ENCODE assay signal across 8 cellular contexts in the genomic region with DNA sequence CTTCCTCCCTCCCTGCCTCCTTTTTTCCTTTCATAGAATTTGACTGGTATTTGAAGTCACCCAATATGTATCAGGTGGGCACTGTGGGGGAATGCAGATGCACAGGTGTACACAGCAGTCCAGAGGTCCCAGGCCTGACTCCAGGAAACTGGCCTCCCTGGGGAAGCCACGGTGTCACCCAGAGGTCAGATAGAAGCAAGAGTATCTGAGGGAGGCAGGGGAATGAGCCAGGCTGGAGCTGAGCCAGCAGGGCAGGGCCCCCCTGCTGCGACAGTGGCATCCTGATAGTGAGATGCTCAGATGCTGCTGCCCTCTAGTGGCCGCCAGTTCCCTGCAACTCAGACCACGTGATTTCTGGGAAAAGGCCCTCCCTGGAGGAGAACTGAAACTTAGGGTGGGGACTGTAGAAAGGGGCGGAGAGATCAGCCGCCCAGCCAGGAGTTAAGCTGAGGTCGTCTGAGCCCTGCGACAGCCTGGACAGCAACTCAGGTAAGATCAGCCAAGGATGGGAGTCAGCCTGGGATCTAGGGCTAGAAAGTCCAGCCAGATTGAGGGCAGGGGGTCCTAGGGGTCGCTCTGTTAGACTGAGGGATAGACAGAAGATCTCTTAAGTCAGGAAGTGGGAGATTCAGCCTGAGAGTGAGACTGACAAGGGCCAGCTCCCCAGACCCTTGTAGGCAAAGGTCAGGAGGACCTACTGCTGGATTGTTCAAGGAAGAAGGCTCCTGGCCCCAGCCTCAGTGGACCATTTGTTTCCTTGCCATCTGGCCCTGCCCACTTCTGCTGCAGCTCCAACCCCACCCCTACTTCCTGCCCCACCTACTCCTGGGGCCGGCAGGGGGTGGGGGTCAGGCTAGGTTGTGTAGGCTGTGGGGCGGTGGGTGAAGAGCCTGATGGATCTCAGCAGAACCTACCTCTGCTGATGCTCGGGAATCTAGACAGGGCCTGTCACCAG. TPM values are rescaled to one million over a fixed set of nuclear protein-coding genes. Genes with fewer than 3 reads are reported as not detected.
DNase-seq lines count a peak whose midpoint lies in the region; ATAC-seq, FAIRE-seq and TF ChIP-seq lines count a peak whose summit lies in the region.

A gene with protein sequence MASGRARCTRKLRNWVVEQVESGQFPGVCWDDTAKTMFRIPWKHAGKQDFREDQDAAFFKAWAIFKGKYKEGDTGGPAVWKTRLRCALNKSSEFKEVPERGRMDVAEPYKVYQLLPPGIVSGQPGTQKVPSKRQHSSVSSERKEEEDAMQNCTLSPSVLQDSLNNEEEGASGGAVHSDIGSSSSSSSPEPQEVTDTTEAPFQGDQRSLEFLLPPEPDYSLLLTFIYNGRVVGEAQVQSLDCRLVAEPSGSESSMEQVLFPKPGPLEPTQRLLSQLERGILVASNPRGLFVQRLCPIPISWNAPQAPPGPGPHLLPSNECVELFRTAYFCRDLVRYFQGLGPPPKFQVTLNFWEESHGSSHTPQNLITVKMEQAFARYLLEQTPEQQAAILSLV (plus strand): TSS at position 416 of the 955 bp plus-strand sequence. CDS start 880 bp downstream, outside the sequence.

- H3K4me1 Mint-ChIP-seq in CD4-positive, alpha-beta T cell (ENCODE audit: low read depth) = peaks cover 57% of the 10 kb centered on the region

- H3K4me3 Mint-ChIP-seq in CD4-positive, alpha-beta T cell = peak within 1 kb of the TSS; percentile 95

- peak within 1 kb of the TSS; percentile 50 to 78 (median 64) for H3K4me3 ChIP-seq in HepG2 (replicated peaks in 1 of 3; ENCODE audit: insufficient read depth in 1 of 3, low read depth in 2 of 3, low read length in 3 of 3)

- FAIRE-seq in HepG2 (lab: Jason Lieb, UNC) = peak; percentile 99

- intact Hi-C loops in CD4-positive, alpha-beta T cell (cut with DNase I, micrococcal nuclease) = loop anchor here (1.0 to 5.0 kb wide), 11 partner anchors 13 to 149 kb away; a partner anchor contains a TSS
- intact Hi-C loops in HepG2 (cut with micrococcal nuclease; ENCODE audit: unreplicated experiment) = loop anchor here (1.0 kb wide), 10 partner anchors 15 to 147 kb away; a partner anchor contains a TSS

- TF ChIP-seq EP300 in HepG2 (IDR thresholded peaks at IDR 0.05; ENCODE audit: low read depth in 2 of 2, low read length in 2 of 2) (peak; percentile 55 to 85; a peak in 3 of 4 replicates), HepG2 (CRISPR knock-in tag; IDR thresholded peaks at IDR 0.05; ENCODE audit: borderline replicate concordance) (peak; percentile 92)

- peaks cover 57 to 68% of the 10 kb centered on the region in 2 experiments for H3K36me3 ChIP-seq in HepG2 (replicated peaks in 1 of 2; ENCODE audit: control insufficient read depth in 1 of 2, insufficient read depth in 2 of 2, low read length in 2 of 2)

- H3K9me3 Mint-ChIP-seq in CD4-positive, alpha-beta T cell = no peaks in the 10 kb centered on the region

- H3K27ac Mint-ChIP-seq in CD4-positive, alpha-beta T cell = peak within 1 kb of the TSS; percentile 98

- POLR2A ChIA-PET in CD4-positive, alpha-beta T cell (lab: Charles Lee) = interaction anchor here (0.6 to 5.0 kb wide), 38 partner anchors 10 to 840 kb away, joined by 3 to 154 read pairs (median 10); a partner anchor contains a TSS
- POLR2A ChIA-PET in HepG2 (lab: Yijun Ruan, JAX) = interaction anchor here (0.8 to 11.8 kb wide), 42 partner anchors 9 to 1183 kb away, joined by 3 to 233 read pairs (median 8); a partner anchor contains a TSS

- peak within 1 kb of the TSS; percentile 97 for H3K27ac ChIP-seq in CD4-positive, alpha-beta T cell (ENCODE audit: low read depth, low read length)
- H3K27ac ChIP-seq in HepG2 (ENCODE audit: extremely low read length, insufficient read depth, low read length) = peak within 1 kb of the TSS; percentile 62

- H3K27me3 ChIP-seq in CD4-positive, alpha-beta T cell (ENCODE audit: control insufficient read depth, insufficient read depth, low read length) = no peaks in the 10 kb centered on the region
- H3K27me3 ChIP-seq in HepG2 (ENCODE audit: control insufficient read depth in 1 of 2, insufficient read depth in 2 of 2, low read length in 2 of 2) = no peaks in the 10 kb centered on the region; a peak in 1 of 5 replicates

- peak; percentile 99 for TF ChIP-seq RAD21 in HepG2 (CRISPR knock-in tag; IDR thresholded peaks at IDR 0.05)

- H3K27me3 Mint-ChIP-seq in CD4-positive, alpha-beta T cell = no peaks in the 10 kb centered on the region

- H3K36me3 Mint-ChIP-seq in CD4-positive, alpha-beta T cell (ENCODE audit: low read depth) = peaks cover 87% of the 10 kb centered on the region

- CTCF ChIA-PET in CD4-positive, alpha-beta T cell (lab: Charles Lee) = interaction anchor here (0.6 to 3.1 kb wide), 35 partner anchors 10 to 1330 kb away, joined by 3 to 33 read pairs (median 4); a partner anchor contains a TSS
- CTCF ChIA-PET in HepG2 (lab: Yijun Ruan, JAX; ENCODE audit: low intra/inter-chr PET ratio, low total read pairs) = interaction anchor here (0.7 to 2.4 kb wide), 9 partner anchors 21 to 147 kb away, joined by 3 to 12 read pairs (median 6); a partner anchor contains a TSS

- in situ Hi-C loops in HepG2 (cut with HindIII; ENCODE audit: extremely low pct_ligation_motif_present, low pct_unique_long_range_greater_than_20kb) = loop anchor here (5.0 kb wide), 1 partner anchor 104 kb away; no protein-coding TSS in a partner anchor

- H3K9me3 ChIP-seq in CD4-positive, alpha-beta T cell (ENCODE audit: control insufficient read depth, low read length) = no peaks in the 10 kb centered on the region
- no peaks in the 10 kb centered on the region for H3K9me3 ChIP-seq in HepG2 (ENCODE audit: low read length)

- ATAC-seq in CD4-positive, alpha-beta T cell (ENCODE audit: poor library complexity) = peak; percentile 84
- peak; percentile 86 for ATAC-seq in GM19395 (IDR thresholded peaks at IDR 0.05; ENCODE audit: unreplicated experiment)
- peak; percentile 77 for ATAC-seq in HG03565 (IDR thresholded peaks at IDR 0.05; ENCODE audit: unreplicated experiment)
- ATAC-seq in HepG2 = peak; percentile 92

- TSS peak; percentile 47 for BruUV-seq in HepG2 (replicated peaks; lab: Mats Ljungman, UMichigan)

- H4K20me1 ChIP-seq in HepG2 (ENCODE audit: insufficient read depth, low read length) = no peaks in the 10 kb centered on the region

- peaks cover 28% of the 10 kb centered on the region for H3K4me1 ChIP-seq in HepG2 (ENCODE audit: insufficient read depth, low read length)

- peak; percentile 84 for TF ChIP-seq CTCF in CD4-positive, alpha-beta T cell (IDR thresholded peaks at IDR 0.05)
- TF ChIP-seq CTCF in HepG2 (CRISPR knock-in tag; IDR thresholded peaks at IDR 0.05) = peak; percentile 100

- WGBS in HepG2 (ENCODE audit: low lambda C conversion rate) = 3% methylated on average over 12 of the region's 12 CpGs

- H3K9ac ChIP-seq in HepG2 (ENCODE audit: insufficient read depth, low read depth, low read length) = peak within 1 kb of the TSS; percentile 76

- H3K4me2 ChIP-seq in HepG2 (ENCODE audit: low read depth, low read length) = peak within 1 kb of the TSS; percentile 98

- peak in 1 of 2 experiments; percentile 66; a peak in 2 of 4 replicates for TF ChIP-seq POLR2A in HepG2 (IDR thresholded peaks at IDR 0.05; ENCODE audit: insufficient read depth in 1 of 2, low read depth in 2 of 2, low read length in 2 of 2)

- H3K79me2 ChIP-seq in HepG2 (ENCODE audit: insufficient read depth, low read length) = peaks cover 5% of the 10 kb centered on the region

- peak within 1 kb of the TSS; percentile 32 for H2AFZ ChIP-seq in HepG2 (ENCODE audit: low read length)

- peak; percentile 94 to 100 (median 97) for DNase-seq in CD4-positive, alpha-beta T cell
- DNase-seq in NCI-H748 treated with DMSO at 0.1 percent for 48 hours (lab: John Stamatoyannopoulos, UW) (peak; percentile 94), dermis blood vessel endothelial cell (peak; percentile 97), HepG2 (ENCODE audit: low spot score) (peak; percentile 99)
- DNase-seq in activated CD4-positive, alpha-beta T cell treated with anti-CD3 and anti-CD28 coated beads, Interleukin-2, amount 50 U/mL, for 24 hours (ENCODE audit: low read depth in 1 of 2, low spot score in 1 of 2) = peak; percentile 99 to 100
- peak; percentile 97 for DNase-seq in stimulated activated CD4-positive, alpha-beta T cell treated with anti-CD3 and anti-CD28 coated beads, Interleukin-4, amount 100 ng/mL, for 1 hour

TF ChIP-seq in HepG2, 621 proteins besides CTCF, POLR2A, EP300 and RAD21 (continues in another document):
- TF ChIP-seq ZKSCAN8 (CRISPR knock-in tag; IDR thresholded peaks at IDR 0.05; ENCODE audit: borderline replicate concordance) (peak; percentile 99), KDM3A (CRISPR knock-in tag; IDR thresholded peaks at IDR 0.05; ENCODE audit: low read depth) (peak; percentile 99), ARNT (IDR thresholded peaks at IDR 0.05) (no peak)

RNA-seq across cellular contexts. Expression of the gene that starts here (rescaled TPM):
- 100 to 1,000 TPM; 248 to 262 TPM for total RNA-seq in CD4-positive, alpha-beta T cell
- total RNA-seq in dermis blood vessel endothelial cell = 37.8 and 55.5 TPM in 2 replicates
- total RNA-seq in HepG2 (2016; rRNA removed; fragmentation: Illumina TruSeq; extraction: Trizol) = 13.8 and 14.9 TPM in 2 replicates
- 13.0 and 16.4 TPM in 2 replicates for total RNA-seq in HepG2 (2016; cell fraction: cytosol; rRNA removed; fragmentation: Illumina TruSeq; extraction: Trizol; ENCODE audit: low read depth)
- 11.5 and 20.0 TPM in 2 replicates for total RNA-seq in HepG2 (2016; cell fraction: insoluble cytoplasmic fraction; rRNA removed; fragmentation: Illumina TruSeq; extraction: Trizol)
- 9.6 and 12.0 TPM in 2 replicates for total RNA-seq in HepG2 (2016; cell fraction: membrane; rRNA removed; fragmentation: Illumina TruSeq; extraction: Trizol)
- total RNA-seq in HepG2 (2016; cell fraction: nucleus; rRNA removed; fragmentation: Illumina TruSeq; extraction: Trizol) = 24.8 and 26.7 TPM in 2 replicates
- 49.7 and 60.9 TPM in 2 replicates for polyA plus RNA-seq in HepG2 (2011; rRNA removed)
- 22.0 and 25.7 TPM in 2 replicates for polyA plus RNA-seq in HepG2 (2011; cell fraction: cytosol; rRNA removed)
- 220 and 221 TPM in 2 replicates for polyA plus RNA-seq in HepG2 (2011; cell fraction: nucleus; rRNA removed)
- polyA plus RNA-seq in HepG2 (2012) = 25.5 and 30.7 TPM in 2 replicates
- polyA plus RNA-seq in HepG2 (2016; cell fraction: cytosol; fragmentation: Illumina TruSeq; extraction: Trizol; ENCODE audit: low read depth) = 3.8 and 5.2 TPM in 2 replicates
- polyA plus RNA-seq in HepG2 (2016; cell fraction: insoluble cytoplasmic fraction; fragmentation: Illumina TruSeq; extraction: Trizol; ENCODE audit: low read depth) = 8.6 and 12.0 TPM in 2 replicates
- 5.8 and 6.6 TPM in 2 replicates for polyA plus RNA-seq in HepG2 (2016; cell fraction: membrane; fragmentation: Illumina TruSeq; extraction: Trizol; ENCODE audit: low read depth)
- 78.7 and 84.9 TPM in 2 replicates for polyA plus RNA-seq in HepG2 (2016; cell fraction: nucleus; fragmentation: Illumina TruSeq; extraction: Trizol; ENCODE audit: insufficient read depth, low read depth)
- polyA minus RNA-seq in HepG2 (2011; rRNA and poly(A)+ RNA removed; ENCODE audit: low replicate concordance) = 41.1 and 128 TPM in 2 replicates
- 24.4 and 32.8 TPM in 2 replicates for polyA minus RNA-seq in HepG2 (2011; cell fraction: cytosol; rRNA and poly(A)+ RNA removed)
- polyA minus RNA-seq in HepG2 (2011; cell fraction: nucleus; rRNA and poly(A)+ RNA removed) = 84.8 and 144 TPM in 2 replicates

Comparison
In these comparisons a context has a peak if more than half of its experiments do, and no peak if none do; other contexts are left out.
1. Peak in every context shown above with its lines: DNase-seq, ATAC-seq, H3K4me3 ChIP-seq and H3K27ac ChIP-seq.